15 cellular contexts compared by ENCODE assay signal in genomic region chr1:169741666-169742394, GRCh38. TPM values are rescaled to one million over a fixed set of nuclear protein-coding genes. Genes with fewer than 3 reads are reported as not detected.
DNase-seq lines count a peak whose midpoint lies in the region; ATAC-seq lines count a peak whose summit lies in the region.
"Had no signal": no experiment of that assay in that cellular context is flagged by ENCODE, and none has a peak within 500 bp of the region (broad histone marks: within the 10 kb centered on the region; RNA-seq: fewer than 3 reads in every experiment).

No MANE protein-coding gene starts in this region.

- peak overlapping the region; percentile 28 for H3K4me2 ChIP-seq in skeletal muscle satellite cell (ENCODE audit: low read length)

- H3K4me3 ChIP-seq in SK-N-MC (peak overlapping the region; percentile 67), skeletal muscle satellite cell (ENCODE audit: low read length) (no peak overlapping the region)
- H3K4me3 ChIP-seq: GM12878 had no signal

- peak overlapping the region; percentile 60; the same call in 1 of the 2 replicates for H3K27ac ChIP-seq in SK-N-MC

- H3K4me1 ChIP-seq in skeletal muscle satellite cell (ENCODE audit: control insufficient read depth, insufficient read depth, low read length): peaks cover 10% of the 10 kb centered on the region

- DNase-seq in GM04503 (ENCODE audit: low read depth) (peak; percentile 16), SK-N-MC (ENCODE audit: low read depth, low spot score) (peak; percentile 86), fibroblast of the conjunctiva (ENCODE audit: low read depth) (peak; percentile 39), cardiac septum (ENCODE audit: low spot score) (no peak), NCI-H446 treated with DMSO at 0.1 percent for 48 hours (lab: John Stamatoyannopoulos, UW) (no peak)
- DNase-seq: NCI-H2029 treated with DMSO at 0.1 percent for 48 hours, retina, substantia nigra had no signal

- H3K9ac ChIP-seq in SK-N-MC (ENCODE audit: insufficient read length): no peak overlapping the region
- no peak overlapping the region for H3K9ac ChIP-seq in skeletal muscle satellite cell (ENCODE audit: low read depth, low read length)

- ATAC-seq in HG03521 (IDR thresholded peaks at IDR 0.05; ENCODE audit: unreplicated experiment) (no peak), GM21515 (IDR thresholded peaks at IDR 0.05; ENCODE audit: unreplicated experiment) (no peak)
- ATAC-seq: GM12878 had no signal

- H3K36me3 ChIP-seq in SK-N-MC (ENCODE audit: insufficient read depth, low read length): no peaks in the 10 kb centered on the region
- H3K36me3 ChIP-seq in skeletal muscle satellite cell (ENCODE audit: insufficient read depth, low read length): no peaks in the 10 kb centered on the region

- peaks cover 26% of the 10 kb centered on the region for H3K27me3 ChIP-seq in skeletal muscle satellite cell (ENCODE audit: control insufficient read depth, insufficient read depth, low read length)

- H3K9me3 ChIP-seq in SK-N-MC (ENCODE audit: low read depth, low read length) (no peaks in the 10 kb centered on the region), skeletal muscle satellite cell (replicated peaks; ENCODE audit: low read length) (no peaks in the 10 kb centered on the region)

- intact Hi-C loops in cardiac septum (cut with DNase I): no loop called here

RNA-seq across cellular contexts. Expression of gene SELE, which starts 8.0 kb away (rescaled TPM):
- not detected in 2 replicates for total RNA-seq in skeletal muscle satellite cell (2012; rRNA removed)
- total RNA-seq in cardiac septum: 26.6 TPM
- total RNA-seq: bronchial epithelial cell; GM12878; OCI-LY7; T-helper 1 cell treated with Interleukin-12 subunit alpha and Interleukin-12 subunit beta and Interleukin-4 antibody, amounts not matched to agents 30 ng/mL and 1 ng/mL, for 36 hours had no signal

RNA-seq across cellular contexts. Expression of gene SELL, which starts 30.4 kb away (rescaled TPM):
- 0.22 and 0.51 TPM in 2 replicates for total RNA-seq in skeletal muscle satellite cell (2012; rRNA removed)
- total RNA-seq in cardiac septum: 4.0 TPM
- total RNA-seq: bronchial epithelial cell had no signal

RNA-seq across cellular contexts. Expression of gene METTL18, which starts 52.9 kb away (rescaled TPM):
- 5.7 and 7.9 TPM in 2 replicates for total RNA-seq in skeletal muscle satellite cell (2012; rRNA removed)
- total RNA-seq in cardiac septum: 4.2 TPM

Comparison
In these comparisons a context has a peak if more than half of its experiments do, and no peak if none do; other contexts are left out.
1. DNase-seq: peak in GM04503 (single experiment), SK-N-MC (single experiment) and fibroblast of the conjunctiva (single experiment); none in cardiac septum (single experiment) and NCI-H446 treated with DMSO at 0.1 percent for 48 hours (single experiment).